8 cellular contexts compared by ENCODE assay signal in genomic region chr5:141186897-141187512, GRCh38. TPM values are rescaled to one million over a fixed set of nuclear protein-coding genes. Genes with fewer than 3 reads are reported as not detected.
DNase-seq lines count a peak whose midpoint lies in the region; ATAC-seq and TF ChIP-seq lines count a peak whose summit lies in the region.

PCDHB9 (plus strand) TSS chr5:141187161; CDS start chr5:141187319, 158 bp downstream.

- H3K27me3 Mint-ChIP-seq in chondrocyte (ENCODE audit: low read depth) (no peaks in the 10 kb centered on the region), progenitor cell of endocrine pancreas (no peaks in the 10 kb centered on the region)

- H3K27me3 ChIP-seq in BJ (ENCODE audit: control insufficient read depth, insufficient read depth, low read length) (no peaks in the 10 kb centered on the region), OCI-LY1 (ENCODE audit: insufficient read depth, low read length) (no peaks in the 10 kb centered on the region)

- H3K36me3 Mint-ChIP-seq in chondrocyte (ENCODE audit: low read depth) (peaks cover 43% of the 10 kb centered on the region), progenitor cell of endocrine pancreas (ENCODE audit: insufficient read depth) (peaks cover 55% of the 10 kb centered on the region)

- H3K9me2 ChIP-seq in OCI-LY1 (ENCODE audit: low read depth, low read length) = no peaks in the 10 kb centered on the region

- H2AFZ ChIP-seq in OCI-LY1 (ENCODE audit: low read length) = no peak within 1 kb of the TSS

- H3K9ac ChIP-seq in OCI-LY1 (ENCODE audit: low read length) = no peak within 1 kb of the TSS

- no peaks in the 10 kb centered on the region for H3K9me3 ChIP-seq in OCI-LY1 (ENCODE audit: low read length)

- TF ChIP-seq CTCF in BJ (IDR thresholded peaks at IDR 0.05; ENCODE audit: insufficient read depth, low read depth, low read length) (peak; percentile 50), GM13977 (IDR thresholded peaks at IDR 0.05; ENCODE audit: extremely low read depth, insufficient read depth, missing control alignments) (peak; percentile 48), OCI-LY1 (IDR thresholded peaks at IDR 0.05; ENCODE audit: low read length) (peak; percentile 92), chondrocyte (IDR thresholded peaks at IDR 0.05) (peak; percentile 60), progenitor cell of endocrine pancreas (IDR thresholded peaks at IDR 0.05; ENCODE audit: unreplicated experiment) (no peak)

- in situ Hi-C loops in GM13977 (cut with MboI; ENCODE audit: low pct_unique_long_range_greater_than_20kb, low sequenced_read_pairs, unreplicated experiment) = no loop called here

- H3K4me1 Mint-ChIP-seq in chondrocyte (ENCODE audit: low read depth) (no peaks in the 10 kb centered on the region), progenitor cell of endocrine pancreas (ENCODE audit: low read depth) (no peaks in the 10 kb centered on the region)

- peak within 1 kb of the TSS; percentile 19; the same call in 1 of the 2 replicates for H3K4me2 ChIP-seq in OCI-LY1 (ENCODE audit: low read length)

- H3K27ac Mint-ChIP-seq in chondrocyte (ENCODE audit: unreplicated experiment) (no peak within 1 kb of the TSS), progenitor cell of endocrine pancreas (no peak within 1 kb of the TSS)

- H3K9me3 Mint-ChIP-seq in chondrocyte (ENCODE audit: low read depth) (peaks cover 53% of the 10 kb centered on the region), progenitor cell of endocrine pancreas (ENCODE audit: low read depth) (peaks cover 51% of the 10 kb centered on the region)

- H3K4me1 ChIP-seq in OCI-LY1 (ENCODE audit: insufficient read depth, low read length, severe bottlenecking) = no peaks in the 10 kb centered on the region

- peak within 1 kb of the TSS; percentile 31 for H3K4me3 ChIP-seq in BJ (ENCODE audit: low read depth, low read length)
- H3K4me3 ChIP-seq in OCI-LY1 (ENCODE audit: low read depth, low read length, poor library complexity, severe bottlenecking) = peak within 1 kb of the TSS; percentile 9

- CTCF ChIA-PET in BJ (lab: Yijun Ruan, JAX) = interaction anchor here (0.7 to 2.2 kb wide), 8 partner anchors 12 to 379 kb away, joined by 3 to 8 read pairs (median 3); partner anchors contain the start of genes PCDHB11, PCDHB6, PCDHGB3 and TAF7

- no peaks in the 10 kb centered on the region for H3K79me2 ChIP-seq in OCI-LY1 (ENCODE audit: insufficient read depth, low read length)

- ATAC-seq in GM18858 (IDR thresholded peaks at IDR 0.05; ENCODE audit: unreplicated experiment) = no peak
- ATAC-seq in GM19452 (IDR thresholded peaks at IDR 0.05; ENCODE audit: unreplicated experiment) = no peak

- no peak within 1 kb of the TSS for H3K27ac ChIP-seq in OCI-LY1 (ENCODE audit: low read depth, low read length, poor library complexity, severe bottlenecking)

- POLR2A ChIA-PET in BJ (lab: Charles Lee) = interaction anchor here (0.6 kb wide), 1 partner anchor 405 kb away, joined by 4 read pairs; no protein-coding TSS in a partner anchor

- H3K4me3 Mint-ChIP-seq in chondrocyte (ENCODE audit: unreplicated experiment) = peak within 1 kb of the TSS; percentile 44
- peak within 1 kb of the TSS; percentile 43 for H3K4me3 Mint-ChIP-seq in progenitor cell of endocrine pancreas (ENCODE audit: low read depth)

- H3F3A ChIP-seq in OCI-LY1 (ENCODE audit: insufficient read depth, low read length) = no peaks in the 10 kb centered on the region

- H3K36me3 ChIP-seq in BJ (ENCODE audit: control insufficient read depth, insufficient read depth, low read length) (no peaks in the 10 kb centered on the region), OCI-LY1 (ENCODE audit: insufficient read depth, low read length) (no peaks in the 10 kb centered on the region)

- DNase-seq in BJ (ENCODE audit: low read depth) = no peak
- DNase-seq in GM13977 (ENCODE audit: low spot score) = no peak
- DNase-seq in chondrocyte (ENCODE audit: low spot score) = no peak
- no peak for DNase-seq in progenitor cell of endocrine pancreas (ENCODE audit: low spot score, unreplicated experiment)
- DNase-seq in activated gamma-delta T cell treated with Interleukin-2 at 50 U/mL for 16 hours = no peak

- H4K20me1 ChIP-seq in OCI-LY1 (ENCODE audit: insufficient read depth, low read length) = no peaks in the 10 kb centered on the region

RNA-seq across cellular contexts. Expression of gene PCDHB9, which starts in this region (rescaled TPM):
- 0.22 and 0.49 TPM in 2 replicates for polyA plus RNA-seq in BJ (2011; rRNA removed)
- 0.28 and 0.51 TPM in 2 replicates for polyA minus RNA-seq in BJ (2011; rRNA and poly(A)+ RNA removed)
- total RNA-seq in chondrocyte (3.1 to 4.8 TPM (median 3.7 TPM) in 3 replicates), progenitor cell of endocrine pancreas (7.5 and 8.0 TPM in 2 replicates)
